22 cellular contexts compared by ENCODE assay signal in the genomic region with DNA sequence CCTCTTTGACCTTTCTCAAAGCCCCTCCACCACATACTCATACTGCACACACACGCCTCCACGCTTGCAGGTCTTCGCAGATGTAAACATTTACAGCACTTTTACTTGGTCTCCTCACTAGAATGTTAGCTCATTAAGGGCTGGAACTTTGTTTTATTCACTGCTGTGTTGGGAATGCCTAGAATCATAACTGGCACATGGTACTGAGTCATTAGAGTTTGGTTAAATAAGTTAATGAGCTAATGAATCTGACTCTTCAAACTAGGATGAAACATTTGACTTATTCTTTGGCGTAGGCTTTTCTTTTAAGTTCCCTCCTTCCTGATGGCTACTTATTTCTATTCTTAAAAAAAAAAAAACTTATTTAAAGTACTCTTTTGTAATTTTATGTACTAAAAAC.
"Had no signal": no experiment of that assay in that cellular context is flagged by ENCODE, and none has a peak within 500 bp of the region (broad histone marks: within the 10 kb centered on the region; RNA-seq: fewer than 3 reads in every experiment).

No MANE protein-coding gene starts in this region.

- H3K27me3 ChIP-seq: colonic mucosa, esophagus muscularis mucosa, right atrium auricular region, sigmoid colon, stomach, transverse colon had no signal

- H3K9ac ChIP-seq: parathyroid adenoma had no signal

- ATAC-seq: left ventricle myocardium superior, psoas muscle had no signal

- H3K4me1 ChIP-seq: colonic mucosa, esophagus muscularis mucosa, right atrium auricular region, transverse colon had no signal

- DNase-seq: cerebellar nuclear complex; colonic mucosa; effector CD4-positive, alpha-beta T cell; immature natural killer cell; left colon; left ventricle myocardium superior; mesendoderm; naive B cell; psoas muscle; sigmoid colon; stimulated activated CD4-positive, alpha-beta T cell treated with anti-CD3 and anti-CD28 coated beads, Interleukin-2, amount 100 ng/mL, for 24 hours; stimulated activated naive CD4-positive, alpha-beta T cell; stomach; substantia nigra; transverse colon had no signal

- H3K9me3 ChIP-seq: colonic mucosa, esophagus muscularis mucosa, psoas muscle, right atrium auricular region, sigmoid colon, stomach, thoracic aorta, transverse colon had no signal

- H2AFZ ChIP-seq: parathyroid adenoma had no signal

- H3K9me3 Mint-ChIP-seq: immature natural killer cell, naive B cell, nephron had no signal

- H3K27ac Mint-ChIP-seq: naive B cell had no signal

- H3K4me3 ChIP-seq: colonic mucosa, esophagus muscularis mucosa, lung, psoas muscle, right atrium auricular region, sigmoid colon, skin epidermis, stomach, thoracic aorta, transverse colon had no signal

- H3K27ac ChIP-seq: colonic mucosa, esophagus muscularis mucosa, parathyroid adenoma, psoas muscle, right atrium auricular region, sigmoid colon, skin epidermis, stomach, thoracic aorta, transverse colon had no signal

- H3K27me3 Mint-ChIP-seq: naive B cell had no signal

- H3K36me3 ChIP-seq: colonic mucosa, right atrium auricular region had no signal

- H3K4me3 Mint-ChIP-seq: immature natural killer cell, naive B cell, nephron had no signal
